ENCODE assay signal across 1 cellular context in genomic region chr19:47419037-47419783, GRCh38.
TF ChIP-seq lines count a peak whose summit lies in the region.

MEIS3 (minus strand) TSS chr19:47419527; CDS start chr19:47419081, 446 bp downstream.

TF ChIP-seq in GM23338, 12 proteins besides CTCF, POLR2A, EP300 and RAD21:
- no peak for TF ChIP-seq ZNF462 (CRISPR knock-in tag; IDR thresholded peaks at IDR 0.05)
- no peak for TF ChIP-seq POLR2AphosphoS5 (IDR thresholded peaks at IDR 0.05; ENCODE audit: low read depth)
- no peak for TF ChIP-seq CREB1 (CRISPR knock-in tag; IDR thresholded peaks at IDR 0.05; ENCODE audit: low read depth)
- no peak for TF ChIP-seq STAT1 (IDR thresholded peaks at IDR 0.05; ENCODE audit: unreplicated experiment)
- no peak for TF ChIP-seq EZH2 (IDR thresholded peaks at IDR 0.05; ENCODE audit: low read depth, unreplicated experiment)
- TF ChIP-seq ZNF331 (CRISPR knock-in tag; IDR thresholded peaks at IDR 0.05; ENCODE audit: low read depth): no peak
- TF ChIP-seq JUNB (IDR thresholded peaks at IDR 0.05; ENCODE audit: unreplicated experiment): no peak
- TF ChIP-seq ETS1 (IDR thresholded peaks at IDR 0.05): no peak
- no peak for TF ChIP-seq NANOG (IDR thresholded peaks at IDR 0.05; ENCODE audit: borderline replicate concordance)
